13 cellular contexts compared by ENCODE assay signal in the genomic region with DNA sequence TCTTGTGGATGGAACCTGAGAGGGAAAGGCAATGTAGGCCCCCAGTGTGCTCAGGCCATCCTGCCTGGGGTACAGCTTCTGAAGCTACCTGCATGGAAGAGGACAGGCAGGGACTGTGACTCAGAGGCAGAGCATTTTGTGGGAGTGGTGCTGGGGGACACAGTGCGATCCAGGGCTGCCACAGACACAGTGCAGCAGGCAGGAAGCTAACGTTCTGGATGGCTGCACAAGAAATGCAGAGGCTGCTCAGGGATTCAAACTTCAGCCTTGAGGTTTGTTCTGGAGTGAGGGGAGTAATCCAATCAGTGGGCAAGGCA.
DNase-seq lines count a peak whose midpoint lies in the region; TF ChIP-seq lines count a peak whose summit lies in the region.
"Had no signal": no experiment of that assay in that cellular context is flagged by ENCODE, and none has a peak within 500 bp of the region (broad histone marks: within the 10 kb centered on the region; RNA-seq: fewer than 3 reads in every experiment).

No MANE protein-coding gene starts in this region.

- CTCF ChIA-PET in activated CD4-positive, alpha-beta memory T cell treated with anti-CD3 and anti-CD28 coated beads, Interleukin-2, amount 10 ng/mL, durations not matched to agents 7 days and 5 days (lab: Charles Lee) = no interaction called here

- no peak for TF ChIP-seq CTCF in Peyer's patch (IDR thresholded peaks at IDR 0.05)
- no peak for TF ChIP-seq CTCF in hepatocyte (IDR thresholded peaks at IDR 0.05; ENCODE audit: poor library complexity)

- peaks cover 3% of the 10 kb centered on the region for H3K9me3 Mint-ChIP-seq in activated CD4-positive, alpha-beta memory T cell treated with anti-CD3 and anti-CD28 coated beads, Interleukin-2, amount 10 ng/mL, durations not matched to agents 7 days and 5 days

- H3K79me2 ChIP-seq in hepatocyte = no peaks in the 10 kb centered on the region

- no peaks in the 10 kb centered on the region for H3K36me3 Mint-ChIP-seq in activated CD4-positive, alpha-beta memory T cell treated with anti-CD3 and anti-CD28 coated beads, Interleukin-2, amount 10 ng/mL, durations not matched to agents 7 days and 5 days (ENCODE audit: low read depth)

- H3K4me1 ChIP-seq in Peyer's patch (peaks cover 0 to 24% (median 2%) of the 10 kb centered on the region in 4 donors), hepatocyte (ENCODE audit: insufficient read depth) (peaks cover 30% of the 10 kb centered on the region)

- H3K4me2 ChIP-seq in hepatocyte = no peak overlapping the region

- no peak for TF ChIP-seq POLR2A in Peyer's patch (IDR thresholded peaks at IDR 0.05)

- no peaks in the 10 kb centered on the region for H3K27me3 Mint-ChIP-seq in activated CD4-positive, alpha-beta memory T cell treated with anti-CD3 and anti-CD28 coated beads, Interleukin-2, amount 10 ng/mL, durations not matched to agents 7 days and 5 days

- POLR2A ChIA-PET in activated CD4-positive, alpha-beta memory T cell treated with anti-CD3 and anti-CD28 coated beads, Interleukin-2, amount 10 ng/mL, durations not matched to agents 7 days and 5 days (lab: Charles Lee) = no interaction called here

- no peaks in the 10 kb centered on the region for H3K9me3 ChIP-seq in Peyer's patch
- H3K9me3 ChIP-seq in hepatocyte (ENCODE audit: low read depth) = no peaks in the 10 kb centered on the region
- H3K9me3 ChIP-seq: SJSA1 had no signal

- H3K27ac ChIP-seq in Peyer's patch = peak overlapping the region in 2 of 4 donors; percentile 30 to 74
- peak overlapping the region; percentile 86 for H3K27ac ChIP-seq in hepatocyte
- H3K27ac ChIP-seq: brain microvascular endothelial cell, SJSA1 had no signal

- H3K4me3 ChIP-seq in Peyer's patch (no peak overlapping the region), hepatocyte (no peak overlapping the region)
- H3K4me3 ChIP-seq: SJSA1 had no signal

- no peaks in the 10 kb centered on the region for H3K9me2 ChIP-seq in hepatocyte (replicated peaks; ENCODE audit: insufficient read depth)

- no peaks in the 10 kb centered on the region for H3K4me1 Mint-ChIP-seq in activated CD4-positive, alpha-beta memory T cell treated with anti-CD3 and anti-CD28 coated beads, Interleukin-2, amount 10 ng/mL, durations not matched to agents 7 days and 5 days

- DNase-seq in ELF-1 (ENCODE audit: low read depth, low spot score) = peak; percentile 30
- DNase-seq in Peyer's patch = peak in 2 of 3 donors; percentile 57 to 72
- no peak for DNase-seq in hepatocyte (ENCODE audit: low spot score)
- DNase-seq in renal cortical epithelial cell (ENCODE audit: low read depth) = peak; percentile 85
- no peak for DNase-seq in activated CD4-positive, alpha-beta memory T cell treated with anti-CD3 and anti-CD28 coated beads, Interleukin-2, amount 10 ng/mL, durations not matched to agents 7 days and 5 days
- DNase-seq in OCI-M1 (lab: John Stamatoyannopoulos, UW) = no peak
- no peak for DNase-seq in AG08396 (ENCODE audit: low spot score)
- no peak for DNase-seq in T1000 (lab: John Stamatoyannopoulos, UW)
- DNase-seq: activated CD4-positive, alpha-beta T cell treated with anti-CD3 and anti-CD28 coated beads for 1 hour; erythroblast; stimulated activated naive CD4-positive, alpha-beta T cell treated with Interleukin-2 at 50 U/mL for 16 hours had no signal

- no peaks in the 10 kb centered on the region for H3K27me3 ChIP-seq in Peyer's patch
- no peaks in the 10 kb centered on the region for H3K27me3 ChIP-seq in hepatocyte
- H3K27me3 ChIP-seq: brain microvascular endothelial cell, SJSA1 had no signal

- WGBS in hepatocyte (ENCODE audit: low lambda C conversion rate, missing lambda C conversion rate) = 25% methylated on average over 2 of the region's 2 CpGs

- no peak overlapping the region for H2AFZ ChIP-seq in hepatocyte

- no peak overlapping the region for H3K4me3 Mint-ChIP-seq in activated CD4-positive, alpha-beta memory T cell treated with anti-CD3 and anti-CD28 coated beads, Interleukin-2, amount 10 ng/mL, durations not matched to agents 7 days and 5 days

- no peaks in the 10 kb centered on the region for H4K20me1 ChIP-seq in hepatocyte (ENCODE audit: insufficient read depth, poor library complexity, severe bottlenecking)

- H3K36me3 ChIP-seq in Peyer's patch = no peaks in the 10 kb centered on the region
- no peaks in the 10 kb centered on the region for H3K36me3 ChIP-seq in hepatocyte (replicated peaks; ENCODE audit: insufficient read depth, low read depth)
- H3K36me3 ChIP-seq: brain microvascular endothelial cell, SJSA1 had no signal

- H3K27ac Mint-ChIP-seq in activated CD4-positive, alpha-beta memory T cell treated with anti-CD3 and anti-CD28 coated beads, Interleukin-2, amount 10 ng/mL, durations not matched to agents 7 days and 5 days = no peak overlapping the region

Comparison
In these comparisons a context has a peak if more than half of its experiments do, and no peak if none do; other contexts are left out.
1. DNase-seq: peak in ELF-1 (single experiment), Peyer's patch (2 of 3) and renal cortical epithelial cell (single experiment); none in hepatocyte (single experiment), activated CD4-positive, alpha-beta memory T cell treated with anti-CD3 and anti-CD28 coated beads, Interleukin-2, amount 10 ng/mL, durations not matched to agents 7 days and 5 days (single experiment), OCI-M1 (single experiment), AG08396 (single experiment) and T1000 (single experiment).